18 cellular contexts compared by ENCODE assay signal in genomic region chr5:8952147-8952546, GRCh38.
DNase-seq lines count a peak whose midpoint lies in the region; ATAC-seq and TF ChIP-seq lines count a peak whose summit lies in the region.
"Had no signal": no experiment of that assay in that cellular context is flagged by ENCODE, and none has a peak within 500 bp of the region (broad histone marks: within the 10 kb centered on the region; RNA-seq: fewer than 3 reads in every experiment).

No MANE protein-coding gene starts in this region.

- BruUV-seq in OCI-LY7 (replicated peaks; lab: Mats Ljungman, UMichigan): no TSS peak

- ATAC-seq in DND-41 (ENCODE audit: insufficient read depth, low read depth): peak; percentile 71
- no peak for ATAC-seq in Right ventricle myocardium superior (ENCODE audit: poor library complexity)
- ATAC-seq in stimulated activated naive CD8-positive, alpha-beta T cell treated with anti-CD3 and anti-CD28 coated beads, Interleukin-15, Interleukin-2, amounts not matched to agents 100 U/mL and 50 U/mL, for 24 hours: no peak
- ATAC-seq: A549; CD8-positive, alpha-beta T cell had no signal

- H3K36me3 ChIP-seq in BLaER1 (no peaks in the 10 kb centered on the region), DND-41 (ENCODE audit: insufficient read depth, low read length) (no peaks in the 10 kb centered on the region; the same call in 1 of the 2 replicates), Loucy (ENCODE audit: insufficient read depth, low read length) (no peaks in the 10 kb centered on the region), OCI-LY7 (ENCODE audit: insufficient read depth, low read length) (peaks cover 4% of the 10 kb centered on the region; the same call in 1 of the 2 replicates)

- peaks cover 49% of the 10 kb centered on the region for H3K4me1 ChIP-seq in BLaER1
- H3K4me1 ChIP-seq in DND-41 (ENCODE audit: insufficient read depth, low read length): peaks cover 68% of the 10 kb centered on the region
- H3K4me1 ChIP-seq in Loucy (ENCODE audit: insufficient read depth, low read length, poor library complexity, severe bottlenecking): peaks cover 10% of the 10 kb centered on the region
- H3K4me1 ChIP-seq in OCI-LY7 (ENCODE audit: insufficient read depth, low read length, poor library complexity, severe bottlenecking): peaks cover 63% of the 10 kb centered on the region
- H3K4me1 ChIP-seq: A549, Caco-2 had no signal

- no peaks in the 10 kb centered on the region for H3F3A ChIP-seq in Loucy (ENCODE audit: low read depth)

- peak overlapping the region; percentile 86 for H3K27ac ChIP-seq in BLaER1
- peak overlapping the region; percentile 99 for H3K27ac ChIP-seq in DND-41 (ENCODE audit: low read length)
- peak overlapping the region; percentile 97 for H3K27ac ChIP-seq in OCI-LY7 (ENCODE audit: low read depth, low read length, poor library complexity, severe bottlenecking)
- H3K27ac ChIP-seq: 22Rv1, A549, C4-2B had no signal

- peak; percentile 40 for DNase-seq in DND-41
- no peak for DNase-seq in OCI-LY7 (ENCODE audit: low spot score)
- DNase-seq in Right ventricle myocardium superior: no peak
- DNase-seq in stimulated activated naive CD8-positive, alpha-beta T cell treated with anti-CD3 and anti-CD28 coated beads, Interleukin-15, Interleukin-2, amounts not matched to agents 100 U/mL and 50 U/mL, for 24 hours: no peak
- no peak for DNase-seq in KBM-7
- DNase-seq in T-helper 1 cell: no peak
- DNase-seq: AML-193; Caco-2; Calu3; CD4-positive, alpha-beta T cell; CD8-positive, alpha-beta T cell; DMS79 treated with DMSO at 0.1 percent for 48 hours; GF-D8 had no signal

- H3K79me2 ChIP-seq in DND-41 (ENCODE audit: insufficient read depth, low read length) (no peaks in the 10 kb centered on the region), Loucy (ENCODE audit: insufficient read depth, low read length) (no peaks in the 10 kb centered on the region), OCI-LY7 (ENCODE audit: insufficient read depth, low read depth, low read length) (no peaks in the 10 kb centered on the region)

- H4K20me1 ChIP-seq in BLaER1 (no peaks in the 10 kb centered on the region), DND-41 (ENCODE audit: insufficient read depth, low read length) (no peaks in the 10 kb centered on the region), Loucy (ENCODE audit: insufficient read depth, low read length, poor library complexity, severe bottlenecking) (no peaks in the 10 kb centered on the region), OCI-LY7 (ENCODE audit: insufficient read depth, low read length) (no peaks in the 10 kb centered on the region)

- H3K27me3 ChIP-seq in BLaER1 (no peaks in the 10 kb centered on the region), DND-41 (ENCODE audit: insufficient read depth, low read length, poor library complexity) (no peaks in the 10 kb centered on the region), Loucy (ENCODE audit: insufficient read depth, low read length, poor library complexity, severe bottlenecking) (no peaks in the 10 kb centered on the region)

- intact Hi-C loops in OCI-LY7 (cut with micrococcal nuclease; ENCODE audit: unreplicated experiment) (no loop called here), Right ventricle myocardium superior (cut with DNase I) (no loop called here)

- CTCF ChIA-PET in OCI-LY7 (lab: Charles Lee; ENCODE audit: unreplicated experiment): no interaction called here

- TF ChIP-seq CTCF in DND-41 (IDR thresholded peaks at IDR 0.05; ENCODE audit: borderline replicate concordance, extremely low read depth, low read length, poor library complexity, severe bottlenecking): no peak
- TF ChIP-seq CTCF in Loucy (conservative IDR thresholded peaks at IDR 0.05; ENCODE audit: low read length): no peak
- no peak for TF ChIP-seq CTCF in OCI-LY7 (conservative IDR thresholded peaks at IDR 0.05; ENCODE audit: low read length)

- peak overlapping the region; percentile 40; the same call in 1 of the 2 replicates for H2AFZ ChIP-seq in DND-41 (ENCODE audit: low read depth, low read length)
- no peak overlapping the region for H2AFZ ChIP-seq in Loucy (ENCODE audit: low read length)
- peak overlapping the region; percentile 38; the same call in 1 of the 2 replicates for H2AFZ ChIP-seq in OCI-LY7 (ENCODE audit: low read length)

- no peaks in the 10 kb centered on the region for H3K9me2 ChIP-seq in Loucy (replicated peaks; ENCODE audit: low read depth, low read length)
- no peaks in the 10 kb centered on the region for H3K9me2 ChIP-seq in OCI-LY7 (ENCODE audit: insufficient read depth, low read length)

- H3K4me3 ChIP-seq in BLaER1: no peak overlapping the region
- 0 out of 4 replicates have a peak overlapping the region, but pooled peaks of 1 of the 2 experiments have one; percentile 13 for H3K4me3 ChIP-seq in DND-41 (ENCODE audit: low read depth in 1 of 2, low read length in 2 of 2)
- peak overlapping the region; percentile 9 for H3K4me3 ChIP-seq in Loucy (ENCODE audit: low read length, poor library complexity, severe bottlenecking)
- no peak overlapping the region for H3K4me3 ChIP-seq in OCI-LY7 (ENCODE audit: low read depth, low read length, poor library complexity, severe bottlenecking)
- H3K4me3 ChIP-seq: A549 had no signal

- no peaks in the 10 kb centered on the region for H3K9me3 ChIP-seq in BLaER1
- peaks cover 5% of the 10 kb centered on the region for H3K9me3 ChIP-seq in DND-41 (ENCODE audit: insufficient read depth, low read length, severe bottlenecking)
- no peaks in the 10 kb centered on the region for H3K9me3 ChIP-seq in Loucy (ENCODE audit: insufficient read depth, low read depth, low read length)
- H3K9me3 ChIP-seq in OCI-LY7 (ENCODE audit: low read length): peaks cover 7% of the 10 kb centered on the region; the same call in 1 of the 2 replicates
- H3K9me3 ChIP-seq: A549, Caco-2 had no signal

- in situ Hi-C loops in KBM-7 (cut with MboI; ENCODE audit: low pct_unique_long_range_greater_than_20kb, low sequenced_read_pairs): no loop called here

- H3K9ac ChIP-seq in BLaER1 (no peak overlapping the region), DND-41 (ENCODE audit: low read depth, low read length) (peak overlapping the region; percentile 71), Loucy (ENCODE audit: low read depth, low read length, poor library complexity, severe bottlenecking) (no peak overlapping the region)

- H3K4me2 ChIP-seq in BLaER1 (peak overlapping the region; percentile 54), DND-41 (ENCODE audit: insufficient read depth, low read length) (peak overlapping the region; percentile 51), Loucy (ENCODE audit: low read depth, low read length, poor library complexity, severe bottlenecking) (peak overlapping the region; percentile 32), OCI-LY7 (ENCODE audit: low read length) (peak overlapping the region; percentile 68)
- H3K4me2 ChIP-seq: A549 had no signal

- POLR2A ChIA-PET in OCI-LY7 (lab: Charles Lee): interaction anchor here (0.6 to 1.4 kb wide), 2 partner anchors 11 to 61 kb away, joined by 3 to 7 read pairs; no protein-coding TSS in a partner anchor
